Comparison of ENCODE assay signal across 18 cellular contexts in genomic region chr6:35508027-35508426, GRCh38. TPM values are rescaled to one million over a fixed set of nuclear protein-coding genes. Genes with fewer than 3 reads are reported as not detected.
DNase-seq lines count a peak whose midpoint lies in the region; ATAC-seq, FAIRE-seq and TF ChIP-seq lines count a peak whose summit lies in the region.
"Had no signal": no experiment of that assay in that cellular context is flagged by ENCODE, and none has a peak within 500 bp of the region (broad histone marks: within the 10 kb centered on the region; RNA-seq: fewer than 3 reads in every experiment).

No MANE protein-coding gene starts in this region.

- H3K4me1 ChIP-seq in endothelial cell of umbilical vein (ENCODE audit: control insufficient read depth, extremely low read depth, insufficient read depth, low read length) (no peaks in the 10 kb centered on the region), osteoblast (ENCODE audit: insufficient read depth, low read length) (peaks cover 4% of the 10 kb centered on the region)
- H3K4me1 ChIP-seq: A549, BE2C had no signal

- H3K4me3 ChIP-seq in endothelial cell of umbilical vein (replicated peaks in 1 of 3; ENCODE audit: insufficient read depth in 1 of 3, low read depth in 1 of 3, low read length in 3 of 3) (no peak overlapping the region), osteoblast (ENCODE audit: insufficient read depth, low read length) (no peak overlapping the region)
- H3K4me3 ChIP-seq: A549 had no signal

- H3K79me2 ChIP-seq in endothelial cell of umbilical vein (ENCODE audit: control insufficient read depth, insufficient read depth, low read length): no peaks in the 10 kb centered on the region
- H3K79me2 ChIP-seq in osteoblast (ENCODE audit: insufficient read depth, low read length): no peaks in the 10 kb centered on the region

- no peak overlapping the region for H3K9ac ChIP-seq in endothelial cell of umbilical vein (replicated peaks; ENCODE audit: extremely low read depth, insufficient read depth, low read length)

- H4K20me1 ChIP-seq in endothelial cell of umbilical vein (replicated peaks; ENCODE audit: control insufficient read depth, extremely low read depth, insufficient read depth, low read length) (no peaks in the 10 kb centered on the region), osteoblast (ENCODE audit: insufficient read depth, low read length) (peaks cover 3% of the 10 kb centered on the region)

- TF ChIP-seq CTCF in endothelial cell of umbilical vein (IDR thresholded peaks at IDR 0.05; ENCODE audit: extremely low read depth in 1 of 2, insufficient read depth in 1 of 2, low read depth in 1 of 2, low read length in 2 of 2) (no peak), osteoblast (IDR thresholded peaks at IDR 0.05; ENCODE audit: extremely low read depth, low read depth, low read length) (no peak)

- CTCF ChIA-PET in endothelial cell of umbilical vein (lab: Charles Lee): interaction anchor here (0.6 to 2.5 kb wide), 5 partner anchors 9 to 229 kb away, joined by 3 to 11 read pairs (median 4); partner anchors contain the start of gene ARMC12

- H3K27me3 ChIP-seq in endothelial cell of umbilical vein (ENCODE audit: control insufficient read depth in 2 of 2, insufficient read depth in 2 of 2, low read length in 2 of 2) (peaks cover 25 to 50% of the 10 kb centered on the region in 2 experiments), osteoblast (ENCODE audit: insufficient read depth, low read length) (peaks cover 55% of the 10 kb centered on the region)
- H3K27me3 ChIP-seq: BE2C had no signal

- no peak overlapping the region for H3K4me2 ChIP-seq in endothelial cell of umbilical vein (ENCODE audit: insufficient read depth, low read length)
- H3K4me2 ChIP-seq in osteoblast (ENCODE audit: insufficient read depth, low read length): no peak overlapping the region
- H3K4me2 ChIP-seq: A549 had no signal

- ATAC-seq in HG02970 (IDR thresholded peaks at IDR 0.05; ENCODE audit: low FRiP score, unreplicated experiment) (no peak), HG03571 (IDR thresholded peaks at IDR 0.05; ENCODE audit: unreplicated experiment) (no peak), GM18873 (IDR thresholded peaks at IDR 0.05; ENCODE audit: low FRiP score, unreplicated experiment) (no peak)
- ATAC-seq: A549, HCT116, HepG2 had no signal

- no TSS peak for BruUV-seq in endothelial cell of umbilical vein (replicated peaks; lab: Mats Ljungman, UMichigan)

- DNase-seq in GM19239 (ENCODE audit: insufficient read length, low spot score) (no peak), NCI-H510A (lab: John Stamatoyannopoulos, UW) (peak; percentile 47), endothelial cell of umbilical vein (ENCODE audit: low read depth, low spot score) (no peak), osteoblast (ENCODE audit: insufficient read length, low spot score, missing footprints) (peak; percentile 72)
- DNase-seq: BE2C; CD8-positive, alpha-beta memory T cell; DND-41; GDM1 had no signal

- no peak overlapping the region for H3K27ac ChIP-seq in endothelial cell of umbilical vein (ENCODE audit: insufficient read depth, low read depth, low read length)
- no peak overlapping the region for H3K27ac ChIP-seq in osteoblast (ENCODE audit: low read depth, low read length)
- H3K27ac ChIP-seq: A549 had no signal

- peak; percentile 57 for FAIRE-seq in GM19239 (lab: Jason Lieb, UNC)
- FAIRE-seq in endothelial cell of umbilical vein (lab: Jason Lieb, UNC): no peak
- FAIRE-seq: A549, GM12892, HepG2, HTR-8/SVneo had no signal

- H3K9me3 ChIP-seq in endothelial cell of umbilical vein (replicated peaks; ENCODE audit: control insufficient read depth, insufficient read depth, low read length): no peaks in the 10 kb centered on the region
- H3K9me3 ChIP-seq in osteoblast (ENCODE audit: low read depth, low read length): no peaks in the 10 kb centered on the region
- H3K9me3 ChIP-seq: A549, BE2C had no signal

- no peak for TF ChIP-seq POLR2A in endothelial cell of umbilical vein (IDR thresholded peaks at IDR 0.05; ENCODE audit: low read depth, low read length)

- no peaks in the 10 kb centered on the region for H3K9me1 ChIP-seq in endothelial cell of umbilical vein (replicated peaks; ENCODE audit: control insufficient read depth, extremely low read depth, insufficient read depth, low read length)

- H3K36me3 ChIP-seq in endothelial cell of umbilical vein (ENCODE audit: control insufficient read depth in 2 of 2, extremely low read depth in 1 of 2, insufficient read depth in 2 of 2, low read length in 2 of 2): no peaks in the 10 kb centered on the region
- no peaks in the 10 kb centered on the region for H3K36me3 ChIP-seq in osteoblast (ENCODE audit: insufficient read depth, low read length)
- H3K36me3 ChIP-seq: BE2C had no signal

- dilution Hi-C loops in endothelial cell of umbilical vein (cut with MboI; ENCODE audit: extremely low pct_ligation_motif_present, low sequenced_read_pairs): no loop called here

- intact Hi-C loops in endothelial cell of umbilical vein (cut with micrococcal nuclease): no loop called here

- POLR2A ChIA-PET in endothelial cell of umbilical vein (lab: Charles Lee): interaction anchor here (0.6 kb wide), 1 partner anchor 71 kb away, joined by 3 read pairs; no protein-coding TSS in a partner anchor

- no peak overlapping the region for H2AFZ ChIP-seq in endothelial cell of umbilical vein (ENCODE audit: low read depth, low read length)
- H2AFZ ChIP-seq in osteoblast (ENCODE audit: low read length): no peak overlapping the region

TF ChIP-seq in endothelial cell of umbilical vein, 7 proteins besides CTCF, POLR2A, EP300 and RAD21:
- no peak for TF ChIP-seq POLR2AphosphoS5 (IDR thresholded peaks at IDR 0.05; ENCODE audit: insufficient read depth, low read depth, low read length)
- peak; percentile 34 for TF ChIP-seq EZH2 (IDR thresholded peaks at IDR 0.05; ENCODE audit: borderline replicate concordance, low read depth, low read length, severe bottlenecking)

RNA-seq across cellular contexts. Expression of gene TULP1, which starts 4.7 kb away (rescaled TPM):
- not detected in 2 replicates for total RNA-seq in endothelial cell of umbilical vein
- polyA plus RNA-seq in endothelial cell of umbilical vein: not detected in 2 replicates
- polyA plus RNA-seq in endothelial cell of umbilical vein (2011; cell fraction: cytosol; rRNA removed): not detected in 2 replicates
- polyA plus RNA-seq in endothelial cell of umbilical vein (2011; cell fraction: nucleus; rRNA removed): not detected in 2 replicates
- polyA plus RNA-seq in endothelial cell of umbilical vein (2012): not detected in 2 replicates
- polyA minus RNA-seq in endothelial cell of umbilical vein: not detected in 2 replicates
- polyA minus RNA-seq in endothelial cell of umbilical vein (2011; cell fraction: cytosol; rRNA and poly(A)+ RNA removed): not detected
- not detected in 2 replicates for polyA minus RNA-seq in endothelial cell of umbilical vein (2011; cell fraction: nucleus; rRNA and poly(A)+ RNA removed)
- total RNA-seq in osteoblast: not detected in 2 replicates
- total RNA-seq: CD8-positive, alpha-beta memory T cell; H4; HepG2 had no signal
- polyA plus RNA-seq: A549; AG04450; CD8-positive, alpha-beta memory T cell; HepG2 had no signal

RNA-seq across cellular contexts. Expression of gene TEAD3, which starts 11.1 kb away (rescaled TPM):
- total RNA-seq in endothelial cell of umbilical vein: 1.1 and 2.0 TPM in 2 replicates
- polyA plus RNA-seq in endothelial cell of umbilical vein: 1.6 and 1.7 TPM in 2 replicates
- polyA plus RNA-seq in endothelial cell of umbilical vein (2011; cell fraction: cytosol; rRNA removed): 1.4 and 1.6 TPM in 2 replicates
- polyA plus RNA-seq in endothelial cell of umbilical vein (2011; cell fraction: nucleus; rRNA removed): 2.2 and 3.7 TPM in 2 replicates
- 1.2 and 2.3 TPM in 2 replicates for polyA plus RNA-seq in endothelial cell of umbilical vein (2012)
- 0.70 and 2.0 TPM in 2 replicates for polyA minus RNA-seq in endothelial cell of umbilical vein
- 4.2 TPM for polyA minus RNA-seq in endothelial cell of umbilical vein (2011; cell fraction: cytosol; rRNA and poly(A)+ RNA removed)
- polyA minus RNA-seq in endothelial cell of umbilical vein (2011; cell fraction: nucleus; rRNA and poly(A)+ RNA removed): 0.48 TPM in 2 replicates
- total RNA-seq in osteoblast: 10.9 and 11.2 TPM in 2 replicates

RNA-seq across cellular contexts. Expression of gene RPL10A, which starts 39.8 kb away (rescaled TPM):
- 1,327 and 1,339 TPM in 2 replicates for total RNA-seq in endothelial cell of umbilical vein
- 1,956 and 2,053 TPM in 2 replicates for polyA plus RNA-seq in endothelial cell of umbilical vein
- polyA plus RNA-seq in endothelial cell of umbilical vein (2011; cell fraction: cytosol; rRNA removed): 2,740 and 3,664 TPM in 2 replicates
- 979 and 1,138 TPM in 2 replicates for polyA plus RNA-seq in endothelial cell of umbilical vein (2011; cell fraction: nucleus; rRNA removed)
- polyA plus RNA-seq in endothelial cell of umbilical vein (2012): 2,181 and 2,192 TPM in 2 replicates
- polyA minus RNA-seq in endothelial cell of umbilical vein: 780 and 808 TPM in 2 replicates
- 702 TPM for polyA minus RNA-seq in endothelial cell of umbilical vein (2011; cell fraction: cytosol; rRNA and poly(A)+ RNA removed)
- 141 and 181 TPM in 2 replicates for polyA minus RNA-seq in endothelial cell of umbilical vein (2011; cell fraction: nucleus; rRNA and poly(A)+ RNA removed)
- total RNA-seq in osteoblast: 1,373 and 1,488 TPM in 2 replicates

RNA-seq across cellular contexts. Expression of gene FANCE, which starts 55.9 kb away (rescaled TPM):
- 11.0 and 12.7 TPM in 2 replicates for total RNA-seq in endothelial cell of umbilical vein
- polyA plus RNA-seq in endothelial cell of umbilical vein: 9.1 and 9.5 TPM in 2 replicates
- polyA plus RNA-seq in endothelial cell of umbilical vein (2011; cell fraction: cytosol; rRNA removed): 10.2 and 11.4 TPM in 2 replicates
- 7.8 and 8.5 TPM in 2 replicates for polyA plus RNA-seq in endothelial cell of umbilical vein (2011; cell fraction: nucleus; rRNA removed)
- polyA plus RNA-seq in endothelial cell of umbilical vein (2012): 4.8 and 5.8 TPM in 2 replicates
- 7.3 and 9.4 TPM in 2 replicates for polyA minus RNA-seq in endothelial cell of umbilical vein
- polyA minus RNA-seq in endothelial cell of umbilical vein (2011; cell fraction: cytosol; rRNA and poly(A)+ RNA removed): 13.1 TPM
- polyA minus RNA-seq in endothelial cell of umbilical vein (2011; cell fraction: nucleus; rRNA and poly(A)+ RNA removed): 2.0 and 2.8 TPM in 2 replicates
- 13.8 and 16.6 TPM in 2 replicates for total RNA-seq in osteoblast

Comparison
In these comparisons a context has a peak if more than half of its experiments do, and no peak if none do; other contexts are left out.
1. DNase-seq: peak in NCI-H510A (single experiment) and osteoblast (single experiment); none in GM19239 (single experiment) and endothelial cell of umbilical vein (single experiment).